In genomic region chr1:212433577-212434462, GRCh38 we compare ENCODE assay signal across 8 cellular contexts. TPM values are rescaled to one million over a fixed set of nuclear protein-coding genes. Genes with fewer than 3 reads are reported as not detected.
DNase-seq lines count a peak whose midpoint lies in the region; ATAC-seq and TF ChIP-seq lines count a peak whose summit lies in the region.

No MANE protein-coding gene starts in this region.

- CTCF ChIA-PET in activated CD4-positive, alpha-beta T cell treated with anti-CD3 and anti-CD28 coated beads, Interleukin-2, amount 10 ng/mL, durations not matched to agents 7 days and 5 days (lab: Charles Lee) = interaction anchor here (0.9 to 1.6 kb wide), 3 partner anchors 22 to 753 kb away, joined by 3 to 7 read pairs (median 3); no protein-coding TSS in a partner anchor

- no peaks in the 10 kb centered on the region for H3K9me3 ChIP-seq in thoracic aorta

- no peaks in the 10 kb centered on the region for H3K36me3 Mint-ChIP-seq in activated CD4-positive, alpha-beta T cell treated with anti-CD3 and anti-CD28 coated beads, Interleukin-2, amount 10 ng/mL, durations not matched to agents 7 days and 5 days (ENCODE audit: low read depth)
- no peaks in the 10 kb centered on the region for H3K36me3 Mint-ChIP-seq in activated naive CD8-positive, alpha-beta T cell

- H3K27me3 Mint-ChIP-seq in activated CD4-positive, alpha-beta T cell treated with anti-CD3 and anti-CD28 coated beads, Interleukin-2, amount 10 ng/mL, durations not matched to agents 7 days and 5 days = peaks cover 10% of the 10 kb centered on the region
- H3K27me3 Mint-ChIP-seq in activated naive CD8-positive, alpha-beta T cell = no peaks in the 10 kb centered on the region

- no peaks in the 10 kb centered on the region for H3K36me3 ChIP-seq in kidney epithelial cell (ENCODE audit: control insufficient read depth, insufficient read depth, low read length)
- H3K36me3 ChIP-seq in thoracic aorta = no peaks in the 10 kb centered on the region

- H3K27ac Mint-ChIP-seq in activated CD4-positive, alpha-beta T cell treated with anti-CD3 and anti-CD28 coated beads, Interleukin-2, amount 10 ng/mL, durations not matched to agents 7 days and 5 days = no peak overlapping the region
- H3K27ac Mint-ChIP-seq in activated naive CD8-positive, alpha-beta T cell = peak overlapping the region; percentile 50

- no peaks in the 10 kb centered on the region for H3K9me3 Mint-ChIP-seq in activated CD4-positive, alpha-beta T cell treated with anti-CD3 and anti-CD28 coated beads, Interleukin-2, amount 10 ng/mL, durations not matched to agents 7 days and 5 days
- H3K9me3 Mint-ChIP-seq in activated naive CD8-positive, alpha-beta T cell (ENCODE audit: low read depth) = no peaks in the 10 kb centered on the region

- TF ChIP-seq CTCF in kidney epithelial cell (IDR thresholded peaks at IDR 0.05; ENCODE audit: insufficient read depth, low read length, poor library complexity, severe bottlenecking) = no peak
- TF ChIP-seq CTCF in thoracic aorta (IDR thresholded peaks at IDR 0.05) = no peak

- POLR2A ChIA-PET in activated CD4-positive, alpha-beta T cell treated with anti-CD3 and anti-CD28 coated beads, Interleukin-2, amount 10 ng/mL, durations not matched to agents 7 days and 5 days (lab: Charles Lee) = no interaction called here

- H3K27me3 ChIP-seq in kidney epithelial cell (ENCODE audit: control insufficient read depth, insufficient read depth, low read length) = no peaks in the 10 kb centered on the region
- no peaks in the 10 kb centered on the region for H3K27me3 ChIP-seq in thoracic aorta (replicated peaks; ENCODE audit: insufficient read depth)

- H3K4me3 ChIP-seq in kidney epithelial cell (ENCODE audit: low read depth, low read length) (peak overlapping the region; percentile 46), thoracic aorta (peak overlapping the region; percentile 92)

- peak overlapping the region; percentile 79 to 88 for H3K27ac ChIP-seq in thoracic aorta

- no peak for DNase-seq in activated CD4-positive, alpha-beta T cell treated with anti-CD3 and anti-CD28 coated beads, Interleukin-2, amount 10 ng/mL, durations not matched to agents 7 days and 5 days
- DNase-seq in activated CD4-positive, alpha-beta T cell treated with anti-CD3 and anti-CD28 coated beads, Interleukin-2, amount 50 U/mL, for 4 hours = no peak
- DNase-seq in kidney epithelial cell (ENCODE audit: low read depth) (no peak), thoracic aorta (ENCODE audit: low spot score) (no peak), NOMO-1 treated with dmso at 0.1 percent for 144 hours (lab: John Stamatoyannopoulos, UW; ENCODE audit: unreplicated experiment) (no peak), NCI-H1092 (lab: John Stamatoyannopoulos, UW) (no peak)

- ATAC-seq in thoracic aorta (ENCODE audit: insufficient number of reproducible peaks, low FRiP score, low read depth) (no peak), GM19023 (IDR thresholded peaks at IDR 0.05; ENCODE audit: unreplicated experiment) (no peak)

- peak overlapping the region; percentile 73 for H3K4me3 Mint-ChIP-seq in activated CD4-positive, alpha-beta T cell treated with anti-CD3 and anti-CD28 coated beads, Interleukin-2, amount 10 ng/mL, durations not matched to agents 7 days and 5 days
- H3K4me3 Mint-ChIP-seq in activated naive CD8-positive, alpha-beta T cell = peak overlapping the region; percentile 79

- H3K4me1 Mint-ChIP-seq in activated CD4-positive, alpha-beta T cell treated with anti-CD3 and anti-CD28 coated beads, Interleukin-2, amount 10 ng/mL, durations not matched to agents 7 days and 5 days = peaks cover 26% of the 10 kb centered on the region
- H3K4me1 Mint-ChIP-seq in activated naive CD8-positive, alpha-beta T cell (ENCODE audit: low read depth) = peaks cover 32% of the 10 kb centered on the region

- peaks cover 8 to 18% of the 10 kb centered on the region in 2 donors for H3K4me1 ChIP-seq in thoracic aorta (ENCODE audit: control insufficient read depth in 1 of 2, low read depth in 2 of 2)

RNA-seq across cellular contexts. Expression of gene NENF, which starts 1.1 kb away (rescaled TPM):
- 10 to 100 TPM; 28.3 to 29.3 TPM for total RNA-seq in activated CD4-positive, alpha-beta T cell treated with anti-CD3 and anti-CD28 coated beads, Interleukin-2, amount 10 ng/mL, durations not matched to agents 7 days and 5 days
- total RNA-seq in kidney epithelial cell (35.8 and 36.0 TPM in 2 replicates), thoracic aorta (100 to 1,000 TPM; 122 to 152 TPM)

RNA-seq across cellular contexts. Expression of gene PACC1, which starts 19.1 kb away (rescaled TPM):
- total RNA-seq in activated CD4-positive, alpha-beta T cell treated with anti-CD3 and anti-CD28 coated beads, Interleukin-2, amount 10 ng/mL, durations not matched to agents 7 days and 5 days = 10 to 100 TPM in 1 of 2 experiments, 1 to 10 TPM in 1; 9.0 to 12.2 TPM
- 41.3 and 43.2 TPM in 2 replicates for total RNA-seq in kidney epithelial cell
- total RNA-seq in thoracic aorta = 1 to 10 TPM; 3.2 to 4.1 TPM
